ENCODE assay signal across 11 cellular contexts in the genomic region with DNA sequence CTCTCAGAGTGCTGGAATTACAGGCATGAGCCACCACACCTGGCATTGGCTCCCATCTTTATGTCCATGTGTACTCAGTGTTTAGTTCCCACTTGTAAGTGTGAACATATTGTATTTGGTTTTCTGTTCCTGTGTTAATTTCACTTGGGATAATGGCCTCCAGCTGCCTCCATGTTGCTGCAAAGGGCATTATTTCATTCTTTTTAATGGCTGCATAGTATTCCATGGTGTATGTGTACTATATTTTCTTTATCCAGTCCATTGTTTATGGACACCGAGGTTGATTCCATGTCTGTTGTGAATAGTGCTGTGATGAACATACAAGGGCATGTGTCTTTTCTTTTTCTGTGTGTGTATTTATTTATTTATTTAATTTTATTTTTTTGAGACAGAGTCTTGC.
"Had no signal": no experiment of that assay in that cellular context is flagged by ENCODE, and none has a peak within 500 bp of the region (broad histone marks: within the 10 kb centered on the region; RNA-seq: fewer than 3 reads in every experiment).

No MANE protein-coding gene starts in this region.

- DNase-seq: GM23248, GOT3, H7, H9, HCEC 1CT, HFFc6 had no signal

- FAIRE-seq: H1, H54 had no signal

- ATAC-seq: GM23338, HCT116 had no signal

- H3K4me3 ChIP-seq: GM23248, GM23338, HAP-1 had no signal

- H3K4me3 Mint-ChIP-seq: GM23338, H9, HFFc6 had no signal

- H3K9me3 ChIP-seq: HAP-1 had no signal

- H3K9ac ChIP-seq: GM23248 had no signal

- H3K9me3 Mint-ChIP-seq: GM23338, H9, HFFc6 had no signal

- H3K4me2 ChIP-seq: GM23338 had no signal

- H2AFZ ChIP-seq: GM23248, GM23338 had no signal

- H3K36me3 ChIP-seq: HAP-1 had no signal

- H3K27ac Mint-ChIP-seq: GM23338, HFFc6 had no signal

- H3K27ac ChIP-seq: GM23248 had no signal
